8 cellular contexts compared by ENCODE assay signal in the genomic region with DNA sequence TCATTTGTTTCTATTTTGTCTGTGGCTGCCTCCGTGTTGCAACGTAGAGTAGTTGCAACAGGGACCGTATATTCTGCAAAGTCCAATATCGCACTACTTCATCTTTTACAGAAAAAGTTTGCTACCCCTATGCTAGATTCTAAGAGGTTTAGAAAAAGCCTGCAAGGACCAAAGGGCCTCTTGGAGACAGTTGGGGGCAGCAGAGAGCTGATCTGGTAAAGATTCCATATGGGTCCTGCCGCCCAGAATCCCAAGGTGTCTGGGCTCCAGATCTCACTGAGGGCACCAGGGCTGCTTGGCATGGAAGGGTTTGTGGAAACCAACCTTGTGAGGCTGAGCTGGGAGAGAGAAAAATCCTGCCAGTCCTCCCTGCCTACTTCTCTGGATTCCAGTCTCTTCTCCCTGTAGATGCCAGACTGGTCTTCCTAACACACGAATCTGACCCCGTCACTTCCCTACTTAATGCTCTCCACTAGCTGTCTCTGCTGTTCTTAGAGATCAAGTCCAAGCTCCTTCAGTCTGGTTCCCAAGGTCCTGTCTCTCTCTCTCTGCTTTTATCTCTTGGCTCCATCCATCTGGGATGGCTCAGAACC.
A peak's percentile ranks its signal among the peaks of the same experiment; 100 is the strongest.
DNase-seq lines count a peak whose midpoint lies in the region; ATAC-seq and TF ChIP-seq lines count a peak whose summit lies in the region.

No MANE protein-coding gene starts in this region.

- no peaks in the 10 kb centered on the region for H3K27me3 ChIP-seq in neural progenitor cell

- H3K27me3 Mint-ChIP-seq in neural progenitor cell (ENCODE audit: insufficient read depth, low read depth) = peaks cover 11% of the 10 kb centered on the region

- no peak overlapping the region for H2AFZ ChIP-seq in neural progenitor cell (replicated peaks)

- H3K4me3 ChIP-seq in AG10803 (ENCODE audit: low read length) (no peak overlapping the region), cardiac fibroblast (replicated peaks in 1 of 2; ENCODE audit: low read depth in 2 of 2, low read length in 2 of 2) (no peak overlapping the region), neural progenitor cell (no peak overlapping the region)

- TF ChIP-seq CTCF in AG10803 (conservative IDR thresholded peaks at IDR 0.05; ENCODE audit: low read length) (peak; percentile 58), cardiac fibroblast (IDR thresholded peaks at IDR 0.05; ENCODE audit: low read depth, low read length) (peak; percentile 42), neural progenitor cell (IDR thresholded peaks at IDR 0.05) (peak; percentile 85)

- no peaks in the 10 kb centered on the region for H3F3A ChIP-seq in neural progenitor cell (ENCODE audit: low read depth)

- H3K4me1 Mint-ChIP-seq in neural progenitor cell = no peaks in the 10 kb centered on the region

- H3K27ac ChIP-seq in neural progenitor cell = no peak overlapping the region

- no peaks in the 10 kb centered on the region for H4K20me1 ChIP-seq in neural progenitor cell (ENCODE audit: low read depth)

- no peak overlapping the region for H3K4me3 Mint-ChIP-seq in neural progenitor cell

- no peaks in the 10 kb centered on the region for H3K36me3 ChIP-seq in neural progenitor cell

- no peak for ATAC-seq in HG03159 (IDR thresholded peaks at IDR 0.05; ENCODE audit: unreplicated experiment)

- H3K9me3 Mint-ChIP-seq in neural progenitor cell = no peaks in the 10 kb centered on the region

- H3K9me3 ChIP-seq in neural progenitor cell (ENCODE audit: low read depth) = no peaks in the 10 kb centered on the region

- H3K4me2 ChIP-seq in neural progenitor cell = no peak overlapping the region

- no peak overlapping the region for H3K27ac Mint-ChIP-seq in neural progenitor cell

- H3K36me3 Mint-ChIP-seq in neural progenitor cell = no peaks in the 10 kb centered on the region

- no peaks in the 10 kb centered on the region for H3K79me2 ChIP-seq in neural progenitor cell (ENCODE audit: low read depth)

- no peak overlapping the region for H3K9ac ChIP-seq in neural progenitor cell

- DNase-seq in AG10803 (ENCODE audit: low read depth) (peak; percentile 16), GM19238 (ENCODE audit: insufficient read length, low spot score) (peak; percentile 29), NCI-H2196 treated with DMSO at 0.1 percent for 48 hours (lab: John Stamatoyannopoulos, UW; ENCODE audit: unreplicated experiment) (peak; percentile 3), cardiac fibroblast (ENCODE audit: low read depth in 2 of 2) (peak; percentile 19 to 29), neural progenitor cell (ENCODE audit: low spot score) (peak; percentile 82)
- no peak for DNase-seq in central memory CD4-positive, alpha-beta T cell
- DNase-seq in stimulated activated CD4-positive, alpha-beta T cell treated with anti-CD3 and anti-CD28 coated beads, Interleukin-4, amount 100 ng/mL, for 24 hours = no peak

- H3K4me1 ChIP-seq in neural progenitor cell = no peaks in the 10 kb centered on the region

Comparison
In these comparisons a context has a peak if more than half of its experiments do, and no peak if none do; other contexts are left out.
1. DNase-seq: peak in AG10803 (single experiment), GM19238 (single experiment), NCI-H2196 treated with DMSO at 0.1 percent for 48 hours (single experiment), cardiac fibroblast (2 of 2) and neural progenitor cell (single experiment); none in central memory CD4-positive, alpha-beta T cell (single experiment) and stimulated activated CD4-positive, alpha-beta T cell treated with anti-CD3 and anti-CD28 coated beads, Interleukin-4, amount 100 ng/mL, for 24 hours (single experiment).
2. Peak in every context shown above with its lines, with median percentiles within 50 percentile points of each other: CTCF ChIP-seq.